In genomic region chr11:120706257-120706656, GRCh38 we compare ENCODE assay signal across 27 cellular contexts.
"Had no signal": no experiment of that assay in that cellular context is flagged by ENCODE, and none has a peak within 500 bp of the region (broad histone marks: within the 10 kb centered on the region; RNA-seq: fewer than 3 reads in every experiment).

No MANE protein-coding gene starts in this region.

- FAIRE-seq: colon, endometrium, islet of Langerhans, keratinocyte had no signal

- H3K36me3 ChIP-seq: esophagus squamous epithelium, gastrocnemius medialis, heart right ventricle, left lung, lower lobe of right lung had no signal

- H3K4me1 ChIP-seq: gastrocnemius medialis had no signal

- H3K4me1 Mint-ChIP-seq: naive thymus-derived CD4-positive, alpha-beta T cell had no signal

- DNase-seq: dermis blood vessel endothelial cell; dorsolateral prefrontal cortex; effector CD4-positive, alpha-beta T cell; effector memory CD4-positive, alpha-beta T cell; erythroblast; esophagus squamous epithelium; foreskin fibroblast; foreskin melanocyte; gastrocnemius medialis; glutamatergic neuron; head of caudate nucleus; heart right ventricle; hippocampal formation; left cardiac atrium; left lung; left ventricle myocardium superior; lower lobe of right lung; mesendoderm; midbrain; naive thymus-derived CD4-positive, alpha-beta T cell had no signal

- H3K27ac ChIP-seq: coronary artery, dorsolateral prefrontal cortex, epithelial cell of prostate, esophagus squamous epithelium, gastrocnemius medialis, heart right ventricle, left lung, lower lobe of right lung had no signal

- H3K27me3 ChIP-seq: dorsolateral prefrontal cortex, left lung had no signal

- H3K27ac Mint-ChIP-seq: naive thymus-derived CD4-positive, alpha-beta T cell had no signal

- ATAC-seq: esophagus mucosa; gastrocnemius medialis; heart right ventricle; left cardiac atrium; left lung; left ventricle myocardium superior; lower lobe of right lung; naive thymus-derived CD4-positive, alpha-beta T cell had no signal

- H3K4me3 Mint-ChIP-seq: naive thymus-derived CD4-positive, alpha-beta T cell had no signal

- H3K4me3 ChIP-seq: coronary artery, dorsolateral prefrontal cortex, esophagus squamous epithelium, gastrocnemius medialis, heart right ventricle, left lung, lower lobe of right lung had no signal
